8 cellular contexts compared by ENCODE assay signal in the genomic region with DNA sequence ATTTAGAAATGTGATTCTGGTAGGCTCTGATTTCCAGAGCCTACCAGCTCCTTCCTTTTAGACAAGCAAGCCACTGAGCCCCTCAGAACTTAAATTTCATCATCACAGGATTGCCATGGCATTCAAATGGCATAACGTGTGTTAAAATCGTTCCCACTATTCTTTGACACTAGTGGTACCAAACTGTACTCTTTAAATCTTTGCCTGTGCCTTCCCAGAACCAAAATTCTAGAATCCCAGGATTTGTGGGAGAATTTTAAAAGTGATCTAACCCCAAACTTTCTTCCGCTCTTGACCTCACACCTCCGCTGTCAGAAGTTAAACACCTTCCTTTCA. TPM values are rescaled to one million over a fixed set of nuclear protein-coding genes. Genes with fewer than 3 reads are reported as not detected.
DNase-seq lines count a peak whose midpoint lies in the region; ATAC-seq and TF ChIP-seq lines count a peak whose summit lies in the region.

No MANE protein-coding gene starts in this region.

- peak overlapping the region; percentile 91 to 96 (median 95) for H3K27ac Mint-ChIP-seq in CD4-positive, alpha-beta memory T cell
- peak overlapping the region; percentile 91 to 99 (median 98) for H3K27ac Mint-ChIP-seq in naive thymus-derived CD8-positive, alpha-beta T cell

- H3K4me2 ChIP-seq in mammary epithelial cell (ENCODE audit: insufficient read depth, low read depth, low read length): peak overlapping the region; percentile 84

- no peaks in the 10 kb centered on the region for H4K20me1 ChIP-seq in mammary epithelial cell (ENCODE audit: insufficient read depth, low read length)

- peaks cover 9% of the 10 kb centered on the region for H3K36me3 ChIP-seq in CD4-positive, alpha-beta memory T cell (ENCODE audit: insufficient read depth, low read length)
- H3K36me3 ChIP-seq in mammary epithelial cell (ENCODE audit: insufficient read depth, low read length): peaks cover 7% of the 10 kb centered on the region

- intact Hi-C loops in CD4-positive, alpha-beta memory T cell (cut with micrococcal nuclease): loop anchor here (5.0 kb wide), 1 partner anchor 549 kb away; a partner anchor contains a TSS
- intact Hi-C loops in mammary epithelial cell (cut with micrococcal nuclease): no loop called here

- peaks cover 18 to 28% (median 23%) of the 10 kb centered on the region in 4 donors for H3K4me1 Mint-ChIP-seq in CD4-positive, alpha-beta memory T cell
- peaks cover 8 to 26% (median 24%) of the 10 kb centered on the region in 4 donors for H3K4me1 Mint-ChIP-seq in naive thymus-derived CD8-positive, alpha-beta T cell

- in situ Hi-C loops in mammary epithelial cell (cut with MboI; ENCODE audit: low sequenced_read_pairs in 2 of 2): no loop called here

- no peaks in the 10 kb centered on the region for H3K27me3 ChIP-seq in CD4-positive, alpha-beta memory T cell (ENCODE audit: insufficient read depth, low read length)
- no peaks in the 10 kb centered on the region for H3K27me3 ChIP-seq in mammary epithelial cell (ENCODE audit: insufficient read depth, low read length)

- peak overlapping the region; percentile 86 to 97 (median 91) for H3K4me3 Mint-ChIP-seq in CD4-positive, alpha-beta memory T cell
- peak overlapping the region; percentile 89 to 98 (median 95) for H3K4me3 Mint-ChIP-seq in naive thymus-derived CD8-positive, alpha-beta T cell

- peak overlapping the region; percentile 85 for H3K27ac ChIP-seq in CD4-positive, alpha-beta memory T cell (ENCODE audit: low read depth, low read length)
- H3K27ac ChIP-seq in mammary epithelial cell (ENCODE audit: insufficient read depth, low read depth, low read length): no peak overlapping the region

- no peak for DNase-seq in CD4-positive, alpha-beta memory T cell
- DNase-seq in mammary epithelial cell (no peak), hypothalamus (lab: John Stamatoyannopoulos, UW) (no peak), AG08395 (ENCODE audit: low spot score) (no peak)
- no peak for DNase-seq in naive thymus-derived CD8-positive, alpha-beta T cell
- no peak for DNase-seq in stimulated activated CD8-positive, alpha-beta memory T cell treated with anti-CD3 and anti-CD28 coated beads, Interleukin-4, amount 100 ng/mL, for 48 hours

- dilution Hi-C loops in mammary epithelial cell (cut with HindIII; ENCODE audit: low sequenced_read_pairs): no loop called here

- H3K4me1 ChIP-seq in CD4-positive, alpha-beta memory T cell (ENCODE audit: insufficient read depth, low read length): peaks cover 17% of the 10 kb centered on the region
- peaks cover 14% of the 10 kb centered on the region for H3K4me1 ChIP-seq in mammary epithelial cell (ENCODE audit: insufficient read depth, low read length)

- peaks cover 0 to 7% of the 10 kb centered on the region in 2 donors for H3K27me3 Mint-ChIP-seq in CD4-positive, alpha-beta memory T cell
- peaks cover 0 to 3% (median 0%) of the 10 kb centered on the region in 5 donors for H3K27me3 Mint-ChIP-seq in naive thymus-derived CD8-positive, alpha-beta T cell

- no peaks in the 10 kb centered on the region for H3K9me3 ChIP-seq in CD4-positive, alpha-beta memory T cell (ENCODE audit: control insufficient read depth in 1 of 2, low read length in 2 of 2)
- no peaks in the 10 kb centered on the region for H3K9me3 ChIP-seq in mammary epithelial cell (replicated peaks; ENCODE audit: insufficient read depth, low read length)

- peaks cover 21% of the 10 kb centered on the region for H3K79me2 ChIP-seq in mammary epithelial cell (ENCODE audit: insufficient read depth, low read length)

- POLR2A ChIA-PET in CD4-positive, alpha-beta memory T cell (lab: Charles Lee; ENCODE audit: partially characterized antibody): interaction anchor here (0.6 to 2.1 kb wide), 3 partner anchors 11 to 143 kb away, joined by 3 to 9 read pairs (median 3); no protein-coding TSS in a partner anchor
- POLR2A ChIA-PET in naive thymus-derived CD8-positive, alpha-beta T cell (lab: Charles Lee): interaction anchor here (1.0 kb wide), 1 partner anchor 138 kb away, joined by 3 read pairs; no protein-coding TSS in a partner anchor

- BruUV-seq in mammary epithelial cell (replicated peaks; lab: Mats Ljungman, UMichigan): no TSS peak

- peak overlapping the region; percentile 90 to 100 for H3K4me3 ChIP-seq in CD4-positive, alpha-beta memory T cell (ENCODE audit: low read length in 2 of 2)
- peak overlapping the region in 2 of 3 experiments; percentile 17 to 65 for H3K4me3 ChIP-seq in mammary epithelial cell (replicated peaks in 1 of 3; ENCODE audit: insufficient read depth in 1 of 3, low read depth in 2 of 3, low read length in 3 of 3)

- 23% methylated on average over 4 of the region's 4 CpGs for WGBS in mammary epithelial cell (ENCODE audit: low coverage, missing lambda C conversion rate)

- TF ChIP-seq CTCF in mammary epithelial cell (conservative IDR thresholded peaks at IDR 0.05 in 1 of 2, IDR thresholded peaks at IDR 0.05 in 1 of 2; ENCODE audit: extremely low read depth in 1 of 2, insufficient read depth in 1 of 2, low read depth in 1 of 2, low read length in 2 of 2): no peak

- H3K9me3 Mint-ChIP-seq in CD4-positive, alpha-beta memory T cell: no peaks in the 10 kb centered on the region
- no peaks in the 10 kb centered on the region for H3K9me3 Mint-ChIP-seq in naive thymus-derived CD8-positive, alpha-beta T cell

- CTCF ChIA-PET in CD4-positive, alpha-beta memory T cell (lab: Charles Lee; ENCODE audit: partially characterized antibody): no interaction called here
- CTCF ChIA-PET in mammary epithelial cell (lab: Charles Lee; ENCODE audit: low non-redundant PET): interaction anchor here (0.8 kb wide), 1 partner anchor 182 kb away, joined by 9 read pairs; no protein-coding TSS in a partner anchor

- peaks cover 4 to 23% of the 10 kb centered on the region in 2 donors for H3K36me3 Mint-ChIP-seq in CD4-positive, alpha-beta memory T cell
- H3K36me3 Mint-ChIP-seq in naive thymus-derived CD8-positive, alpha-beta T cell: peaks cover 0 to 16% (median 9%) of the 10 kb centered on the region in 3 donors

- H2AFZ ChIP-seq in mammary epithelial cell (ENCODE audit: low read depth, low read length): peak overlapping the region; percentile 89

- ATAC-seq in HG03045 (IDR thresholded peaks at IDR 0.05; ENCODE audit: unreplicated experiment): peak; percentile 3
- ATAC-seq in naive thymus-derived CD8-positive, alpha-beta T cell: no peak
- no peak for ATAC-seq in HG03342 (IDR thresholded peaks at IDR 0.05; ENCODE audit: unreplicated experiment)

- H3K9ac ChIP-seq in mammary epithelial cell (ENCODE audit: insufficient read depth, low read length): no peak overlapping the region

RNA-seq across cellular contexts. Expression of a gene that starts 0.3 kb away (rescaled TPM):
- total RNA-seq in CD4-positive, alpha-beta memory T cell: 10 to 100 TPM; 18.4 to 18.7 TPM
- 1 to 10 TPM; 3.9 to 8.1 TPM for polyA plus RNA-seq in CD4-positive, alpha-beta memory T cell
- 10 to 100 TPM; 14.4 to 20.3 TPM for total RNA-seq in mammary epithelial cell
- polyA plus RNA-seq in mammary epithelial cell: 5.5 TPM
- 16.2 TPM for polyA minus RNA-seq in mammary epithelial cell
- 10 to 100 TPM; 18.1 to 19.4 TPM for total RNA-seq in naive thymus-derived CD8-positive, alpha-beta T cell
- polyA plus RNA-seq in naive thymus-derived CD8-positive, alpha-beta T cell: 1 to 10 TPM; 3.3 to 4.0 (median 3.3) TPM
